24 cellular contexts compared by ENCODE assay signal in the genomic region with DNA sequence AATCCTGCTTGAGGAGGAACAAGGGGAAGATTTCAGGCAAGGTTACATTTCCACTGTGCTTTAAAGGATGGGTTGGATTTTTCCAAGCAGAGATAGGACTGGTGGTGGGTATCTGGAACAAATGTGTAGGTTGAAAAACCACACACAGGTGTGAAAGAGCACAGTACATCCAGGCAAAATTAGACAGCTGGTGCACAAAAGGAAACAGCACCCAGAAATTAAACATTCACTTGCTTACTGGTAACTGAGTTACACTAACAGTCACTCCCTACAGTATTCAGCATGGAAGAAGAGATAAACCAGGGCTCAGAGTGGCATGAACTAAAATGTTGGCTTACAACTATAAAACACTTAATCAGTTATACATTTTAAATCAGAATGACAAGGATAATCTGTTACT.
"Had no signal": no experiment of that assay in that cellular context is flagged by ENCODE, and none has a peak within 500 bp of the region (broad histone marks: within the 10 kb centered on the region; RNA-seq: fewer than 3 reads in every experiment).

No MANE protein-coding gene starts in this region.

- H3K36me3 Mint-ChIP-seq: memory B cell; mesothelial cell of epicardium; naive thymus-derived CD4-positive, alpha-beta T cell; neural progenitor cell; stimulated activated naive B cell treated with anti-CD40 and anti-IgM and Interleukin-4, amounts not matched to agents 10 μg/mL and 1 μg/mL and 100 μg/mL, for 72 hours; type B pancreatic cell had no signal

- H3K9ac ChIP-seq: neural progenitor cell, parathyroid adenoma had no signal

- H3K27ac Mint-ChIP-seq: memory B cell; mesothelial cell of epicardium; naive thymus-derived CD4-positive, alpha-beta T cell; nephron; neural progenitor cell; progenitor cell of endocrine pancreas; stimulated activated naive B cell treated with anti-CD40 and anti-IgM and Interleukin-4, amounts not matched to agents 10 μg/mL and 1 μg/mL and 100 μg/mL, for 72 hours; stimulated activated naive CD8-positive, alpha-beta T cell treated with anti-CD3 and anti-CD28 coated beads, Interleukin-15, Interleukin-2, amounts not matched to agents 100 ng/mL and 50 ng/mL, for 24 hours; type B pancreatic cell had no signal

- H3K4me3 ChIP-seq: dorsolateral prefrontal cortex, gastrocnemius medialis, lung, neural progenitor cell, right lobe of liver, suprapubic skin, thyroid gland had no signal

- ATAC-seq: gastrocnemius medialis; left lobe of liver; naive thymus-derived CD4-positive, alpha-beta T cell; stimulated activated naive B cell treated with anti-CD40 and anti-IgM and Interleukin-4, amounts not matched to agents 10 μg/mL and 1 μg/mL and 100 μg/mL, for 72 hours had no signal

- H3K9me3 Mint-ChIP-seq: stimulated activated naive CD8-positive, alpha-beta T cell treated with anti-CD3 and anti-CD28 coated beads, Interleukin-15, Interleukin-2, amounts not matched to agents 100 ng/mL and 50 ng/mL, for 24 hours had no signal

- H3K4me2 ChIP-seq: neural progenitor cell had no signal

- H3K4me1 Mint-ChIP-seq: memory B cell; mesothelial cell of epicardium; naive thymus-derived CD4-positive, alpha-beta T cell; nephron; neural progenitor cell; stimulated activated naive B cell treated with anti-CD40 and anti-IgM and Interleukin-4, amounts not matched to agents 10 μg/mL and 1 μg/mL and 100 μg/mL, for 72 hours had no signal

- H3K36me3 ChIP-seq: gastrocnemius medialis, neural progenitor cell, right lobe of liver, suprapubic skin, thyroid gland had no signal

- H3K27me3 ChIP-seq: dorsolateral prefrontal cortex, gastrocnemius medialis, neural progenitor cell, right lobe of liver, suprapubic skin, thyroid gland had no signal

- H3K4me3 Mint-ChIP-seq: memory B cell; mesothelial cell of epicardium; naive thymus-derived CD4-positive, alpha-beta T cell; nephron; neural progenitor cell; stimulated activated naive B cell treated with anti-CD40 and anti-IgM and Interleukin-4, amounts not matched to agents 10 μg/mL and 1 μg/mL and 100 μg/mL, for 72 hours; stimulated activated naive CD8-positive, alpha-beta T cell treated with anti-CD3 and anti-CD28 coated beads, Interleukin-15, Interleukin-2, amounts not matched to agents 100 ng/mL and 50 ng/mL, for 24 hours; type B pancreatic cell had no signal

- H2AFZ ChIP-seq: neural progenitor cell, parathyroid adenoma had no signal

- H3K4me1 ChIP-seq: gastrocnemius medialis, neural progenitor cell, parathyroid adenoma, suprapubic skin had no signal

- H3K27me3 Mint-ChIP-seq: memory B cell; naive thymus-derived CD4-positive, alpha-beta T cell; stimulated activated naive B cell treated with anti-CD40 and anti-IgM and Interleukin-4, amounts not matched to agents 10 μg/mL and 1 μg/mL and 100 μg/mL, for 72 hours; stimulated activated naive CD8-positive, alpha-beta T cell treated with anti-CD3 and anti-CD28 coated beads, Interleukin-15, Interleukin-2, amounts not matched to agents 100 ng/mL and 50 ng/mL, for 24 hours had no signal

- FAIRE-seq: colon, keratinocyte, small intestine had no signal

- H3K9me3 ChIP-seq: gastrocnemius medialis, right lobe of liver, suprapubic skin, thyroid gland had no signal

- H3K27ac ChIP-seq: gastrocnemius medialis, neural progenitor cell, parathyroid adenoma, right lobe of liver, suprapubic skin, thyroid gland had no signal

- DNase-seq: dorsolateral prefrontal cortex; effector CD4-positive, alpha-beta T cell; gastrocnemius medialis; head of caudate nucleus; naive thymus-derived CD4-positive, alpha-beta T cell; right lobe of liver; small intestine; stimulated activated CD4-positive, alpha-beta T cell treated with anti-CD3 and anti-CD28 coated beads, Interleukin-15, amount 100 ng/mL, for 24 hours; stimulated activated CD4-positive, alpha-beta T cell treated with anti-CD3 and anti-CD28 coated beads, Interleukin-2, amount 100 ng/mL, for 48 hours; stimulated activated naive B cell treated with anti-CD40 and anti-IgM and Interleukin-4, amounts not matched to agents 10 μg/mL and 1 μg/mL and 100 μg/mL, for 72 hours; thyroid gland had no signal
